Comparison of ENCODE assay signal across 10 cellular contexts in the genomic region with DNA sequence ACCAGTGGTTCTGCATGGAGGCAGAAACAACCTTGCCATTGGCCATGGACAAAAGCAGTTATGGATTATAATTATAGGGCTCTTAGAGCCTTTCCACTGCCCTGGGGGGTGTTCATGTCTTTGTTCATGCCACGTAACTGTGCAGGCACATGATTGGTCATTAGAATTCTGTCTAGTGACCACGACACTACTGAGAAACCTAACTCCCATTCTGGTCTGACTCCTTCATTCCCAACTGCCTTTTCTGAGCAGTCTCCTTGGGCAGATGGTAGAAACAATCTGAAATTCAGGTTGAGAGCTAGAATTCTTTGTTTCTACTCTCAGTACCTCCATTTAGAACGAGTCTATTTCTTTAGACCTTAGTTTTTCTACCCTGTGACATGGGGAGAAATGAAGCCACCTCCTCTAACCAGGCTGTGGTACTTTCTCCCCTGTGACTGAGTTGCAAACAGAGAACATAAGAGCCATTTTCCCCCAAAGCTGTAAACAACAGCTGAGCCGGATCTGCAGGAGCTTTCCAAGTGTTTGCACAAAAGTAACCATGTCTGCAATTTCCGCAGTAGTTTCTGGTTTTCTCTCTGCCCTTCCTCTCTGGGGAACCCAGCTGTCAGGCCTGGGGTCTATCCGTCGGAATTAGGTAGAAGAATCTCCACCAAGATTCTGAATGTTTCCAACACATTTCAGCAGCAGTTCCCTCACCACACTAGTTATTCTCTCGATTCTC. TPM values are rescaled to one million over a fixed set of nuclear protein-coding genes. Genes with fewer than 3 reads are reported as not detected.
DNase-seq lines count a peak whose midpoint lies in the region; FAIRE-seq and TF ChIP-seq lines count a peak whose summit lies in the region.
"Had no signal": no experiment of that assay in that cellular context is flagged by ENCODE, and none has a peak within 500 bp of the region (broad histone marks: within the 10 kb centered on the region; RNA-seq: fewer than 3 reads in every experiment).

No MANE protein-coding gene starts in this region.

- H2AFZ ChIP-seq in astrocyte (ENCODE audit: low read depth, low read length) (no peak overlapping the region), trophoblast cell (ENCODE audit: insufficient read depth, low read length, poor library complexity) (no peak overlapping the region)

- H2BK12ac ChIP-seq in trophoblast cell (ENCODE audit: low read length) = no peak overlapping the region

- no peaks in the 10 kb centered on the region for H3K27me3 Mint-ChIP-seq in astrocyte (ENCODE audit: low read depth, unreplicated experiment)
- H3K27me3 Mint-ChIP-seq: central memory CD8-positive, alpha-beta T cell had no signal

- H3K36me3 Mint-ChIP-seq in astrocyte (ENCODE audit: low read depth, unreplicated experiment) = peaks cover 55% of the 10 kb centered on the region

- peaks cover 37% of the 10 kb centered on the region for H3K4me1 Mint-ChIP-seq in astrocyte (ENCODE audit: low read depth, unreplicated experiment)
- H3K4me1 Mint-ChIP-seq: central memory CD8-positive, alpha-beta T cell had no signal

- H3K27ac Mint-ChIP-seq in astrocyte (ENCODE audit: unreplicated experiment) = peak overlapping the region; percentile 77

- no peaks in the 10 kb centered on the region for H3K9me3 Mint-ChIP-seq in astrocyte (ENCODE audit: unreplicated experiment)
- H3K9me3 Mint-ChIP-seq: central memory CD8-positive, alpha-beta T cell had no signal

- H2BK120ac ChIP-seq in trophoblast cell (ENCODE audit: insufficient read depth, low read length, poor library complexity) = no peak overlapping the region

- no CpG with 5 or more reads among the region's 8 CpGs for WGBS in trophoblast cell (ENCODE audit: extremely low coverage, insufficient coverage, insufficient read length)

- H3K4me3 ChIP-seq in astrocyte (ENCODE audit: insufficient read depth, low read depth, low read length) (no peak overlapping the region), stomach smooth muscle (ENCODE audit: low read length in 2 of 2) (no peak overlapping the region), trophoblast cell (ENCODE audit: low read depth, low read length) (no peak overlapping the region)

- H4K8ac ChIP-seq in trophoblast cell (ENCODE audit: low read depth, low read length) = no peak overlapping the region

- TF ChIP-seq CTCF in astrocyte (IDR thresholded peaks at IDR 0.05; ENCODE audit: insufficient read depth, low read depth, low read length) = no peak

- no peak overlapping the region for H3K4ac ChIP-seq in trophoblast cell (ENCODE audit: low read depth, low read length)

- H4K12ac ChIP-seq in trophoblast cell (ENCODE audit: low read depth, low read length) = no peak overlapping the region

- H3K27ac ChIP-seq in astrocyte (ENCODE audit: low read depth, low read length) = peak overlapping the region; percentile 66
- peak overlapping the region; percentile 58 for H3K27ac ChIP-seq in stomach smooth muscle (ENCODE audit: low read length)
- H3K27ac ChIP-seq in trophoblast cell (ENCODE audit: low read depth, low read length) = no peak overlapping the region

- no peaks in the 10 kb centered on the region for H3K79me1 ChIP-seq in trophoblast cell (ENCODE audit: low read length)

- no peak overlapping the region for H3K23ac ChIP-seq in trophoblast cell (ENCODE audit: low read length)

- H2AK5ac ChIP-seq in trophoblast cell (ENCODE audit: low read length) = no peak overlapping the region

- H3K27me3 ChIP-seq in astrocyte (ENCODE audit: insufficient read depth, low read length) (no peaks in the 10 kb centered on the region), stomach smooth muscle (ENCODE audit: control insufficient read depth in 1 of 2, insufficient read depth in 2 of 2, low read length in 2 of 2) (no peaks in the 10 kb centered on the region), trophoblast cell (ENCODE audit: insufficient read depth, low read length) (no peaks in the 10 kb centered on the region)

- H3K36me3 ChIP-seq in astrocyte (ENCODE audit: insufficient read depth, low read length) (peaks cover 81% of the 10 kb centered on the region), stomach smooth muscle (ENCODE audit: control insufficient read depth in 2 of 2, insufficient read depth in 2 of 2, low read length in 2 of 2) (peaks cover 33 to 40% of the 10 kb centered on the region in 2 donors), trophoblast cell (ENCODE audit: control insufficient read depth in 1 of 2, insufficient read depth in 2 of 2, low read length in 2 of 2) (peaks cover 48 to 78% of the 10 kb centered on the region in 2 experiments)

- H3K4me3 Mint-ChIP-seq in astrocyte (ENCODE audit: unreplicated experiment) = no peak overlapping the region
- H3K4me3 Mint-ChIP-seq: central memory CD8-positive, alpha-beta T cell had no signal

- H3K9me3 ChIP-seq in astrocyte (ENCODE audit: insufficient read depth, low read depth, low read length) (no peaks in the 10 kb centered on the region), stomach smooth muscle (ENCODE audit: control insufficient read depth in 2 of 2, low read length in 2 of 2) (no peaks in the 10 kb centered on the region), trophoblast cell (ENCODE audit: insufficient read depth, low read depth, low read length) (no peaks in the 10 kb centered on the region)

- peak overlapping the region; percentile 28 for H3K4me2 ChIP-seq in astrocyte (ENCODE audit: low read length)
- H3K4me2 ChIP-seq in trophoblast cell (ENCODE audit: low read length) = no peak overlapping the region

- no peak overlapping the region for H3K18ac ChIP-seq in trophoblast cell (ENCODE audit: low read length)

- H3K9ac ChIP-seq in astrocyte (ENCODE audit: low read length) (peak overlapping the region; percentile 62), stomach smooth muscle (ENCODE audit: low read length in 2 of 2) (no peak overlapping the region), trophoblast cell (ENCODE audit: low read length) (no peak overlapping the region)

- FAIRE-seq in astrocyte (lab: Jason Lieb, UNC) = no peak

- H3K4me1 ChIP-seq in astrocyte (ENCODE audit: insufficient read depth, low read length) = peaks cover 38% of the 10 kb centered on the region
- H3K4me1 ChIP-seq in stomach smooth muscle (ENCODE audit: control insufficient read depth, insufficient read depth, low read length) = peaks cover 41% of the 10 kb centered on the region
- peaks cover 0 to 2% of the 10 kb centered on the region in 2 experiments for H3K4me1 ChIP-seq in trophoblast cell (ENCODE audit: control insufficient read depth in 1 of 2, insufficient read depth in 2 of 2, low read length in 2 of 2)

- no peak overlapping the region for H2BK5ac ChIP-seq in trophoblast cell (ENCODE audit: low read depth, low read length, poor library complexity)

- DNase-seq in NCI-H1436 treated with DMSO at 0.1 percent for 48 hours (lab: John Stamatoyannopoulos, UW) = peak; percentile 11
- DNase-seq in astrocyte (ENCODE audit: low read depth) = no peak
- DNase-seq in left kidney (ENCODE audit: low read depth, low spot score) = peak; percentile 46
- DNase-seq in SW 1271 (lab: John Stamatoyannopoulos, UW) = no peak
- no peak for DNase-seq in HUDEP-2 (lab: John Stamatoyannopoulos, UW; ENCODE audit: unreplicated experiment in 76 of 76)
- no peak for DNase-seq in HuH-7 (ENCODE audit: low spot score)
- no peak for DNase-seq in trophoblast cell
- DNase-seq: NCI-H82 had no signal

- H3K79me2 ChIP-seq in astrocyte (ENCODE audit: insufficient read depth, low read length) (peaks cover 10% of the 10 kb centered on the region), trophoblast cell (ENCODE audit: control insufficient read depth, insufficient read depth, low read length, poor library complexity) (no peaks in the 10 kb centered on the region)

- no peak overlapping the region for H4K91ac ChIP-seq in trophoblast cell (ENCODE audit: low read depth, low read length)

- no peak overlapping the region for H3K14ac ChIP-seq in trophoblast cell (ENCODE audit: low read length)

- no peaks in the 10 kb centered on the region for H4K20me1 ChIP-seq in astrocyte (ENCODE audit: insufficient read depth, low read length)

RNA-seq across cellular contexts. Expression of gene IPO9, which starts 37.7 kb away (rescaled TPM):
- 47.9 and 50.2 TPM in 2 replicates for total RNA-seq in astrocyte
- polyA plus RNA-seq in trophoblast cell (2013) = 41.3 and 42.6 TPM in 2 replicates

Comparison
In these comparisons a context has a peak if more than half of its experiments do, and no peak if none do; other contexts are left out.
1. DNase-seq: peak in NCI-H1436 treated with DMSO at 0.1 percent for 48 hours (single experiment) and left kidney (single experiment); none in astrocyte (single experiment), SW 1271 (0 of 2), HUDEP-2 (0 of 76), HuH-7 (single experiment) and trophoblast cell (0 of 2).